1 cellular context compared by ENCODE assay signal in genomic region chr2:26559556-26559955, GRCh38.
TF ChIP-seq lines count a peak whose summit lies in the region.

No MANE protein-coding gene starts in this region.

TF ChIP-seq in IMR-90, 13 proteins besides CTCF, POLR2A, EP300 and RAD21:
- TF ChIP-seq RCOR1 (IDR thresholded peaks at IDR 0.05; ENCODE audit: insufficient replicate concordance, low read length) (no peak), MAZ (IDR thresholded peaks at IDR 0.05; ENCODE audit: borderline replicate concordance, low read depth, low read length) (no peak), USF2 (IDR thresholded peaks at IDR 0.05; ENCODE audit: low read depth, low read length) (no peak)
